In genomic region chr17:80307994-80308671, GRCh38 we compare ENCODE assay signal across 22 cellular contexts. TPM values are rescaled to one million over a fixed set of nuclear protein-coding genes. Genes with fewer than 3 reads are reported as not detected.
DNase-seq lines count a peak whose midpoint lies in the region; ATAC-seq, FAIRE-seq and TF ChIP-seq lines count a peak whose summit lies in the region.
"Had no signal": no experiment of that assay in that cellular context is flagged by ENCODE, and none has a peak within 500 bp of the region (broad histone marks: within the 10 kb centered on the region; RNA-seq: fewer than 3 reads in every experiment).

No MANE protein-coding gene starts in this region.

- H3K9me3 Mint-ChIP-seq in activated naive CD8-positive, alpha-beta T cell treated with anti-CD3 and anti-CD28 coated beads, Interleukin-2, amount 10 ng/mL, durations not matched to agents 7 days and 5 days, result no peaks in the 10 kb centered on the region
- H3K9me3 Mint-ChIP-seq in nephron progenitor cell, result peaks cover 33% of the 10 kb centered on the region

- H4K20me1 ChIP-seq in MM.1S (ENCODE audit: insufficient read depth, low read length), result no peaks in the 10 kb centered on the region

- H3K9me2 ChIP-seq in MM.1S (replicated peaks; ENCODE audit: insufficient read depth, low read length), result no peaks in the 10 kb centered on the region

- no peak for TF ChIP-seq CTCF in D721Med (IDR thresholded peaks at IDR 0.05; ENCODE audit: insufficient read depth, missing control alignments)
- no peak for TF ChIP-seq CTCF in nephron progenitor cell (IDR thresholded peaks at IDR 0.05)
- TF ChIP-seq CTCF in MM.1S (IDR thresholded peaks at IDR 0.05; ENCODE audit: low read length), result no peak

- no peak overlapping the region for H3K4me3 Mint-ChIP-seq in activated naive CD8-positive, alpha-beta T cell treated with anti-CD3 and anti-CD28 coated beads, Interleukin-2, amount 10 ng/mL, durations not matched to agents 7 days and 5 days
- H3K4me3 Mint-ChIP-seq in nephron progenitor cell, result no peak overlapping the region

- no peak overlapping the region for H3K4me2 ChIP-seq in MM.1S (ENCODE audit: low read depth, low read length)

- POLR2A ChIA-PET in activated naive CD8-positive, alpha-beta T cell treated with anti-CD3 and anti-CD28 coated beads, Interleukin-2, amount 10 ng/mL, durations not matched to agents 7 days and 5 days (lab: Charles Lee), result no interaction called here

- H3K4me3 ChIP-seq in MM.1S (ENCODE audit: low read length), result no peak overlapping the region
- H3K4me3 ChIP-seq: right atrium auricular region, tibial artery had no signal

- H3K9ac ChIP-seq in MM.1S (ENCODE audit: low read length), result no peak overlapping the region

- DNase-seq in D721Med (ENCODE audit: insufficient read length, low spot score), result peak; percentile 75
- peak; percentile 97 for DNase-seq in NCI-H82 (lab: John Stamatoyannopoulos, UW)
- DNase-seq in activated naive CD8-positive, alpha-beta T cell treated with anti-CD3 and anti-CD28 coated beads, Interleukin-2, amount 10 ng/mL, durations not matched to agents 7 days and 5 days, result peak; percentile 10
- no peak for DNase-seq in nephron progenitor cell
- no peak for DNase-seq in activated CD4-positive, CD25-positive, alpha-beta regulatory T cell (lab: John Stamatoyannopoulos, UW)
- no peak for DNase-seq in NCI-H2227 treated with DMSO at 0.1 percent for 48 hours (lab: John Stamatoyannopoulos, UW)
- DNase-seq in MM.1S, result no peak
- DNase-seq: activated CD4-positive, alpha-beta T cell treated with anti-CD3 and anti-CD28 coated beads for 1 hour; BE2C; dermis blood vessel endothelial cell; glutamatergic neuron; mammary epithelial cell; NCI-H2081 treated with DMSO at 0.1 percent for 48 hours; NCI-H774; RPMI8226; stimulated activated CD4-positive, alpha-beta T cell treated with anti-CD3 and anti-CD28 coated beads, Interleukin-2, amount 100 ng/mL, for 24 hours had no signal

- no peak overlapping the region for H2AFZ ChIP-seq in MM.1S (ENCODE audit: low read length)

- H3K79me2 ChIP-seq in MM.1S (ENCODE audit: low read length), result peaks cover 4% of the 10 kb centered on the region; the same call in 1 of the 2 replicates

- ATAC-seq in activated naive CD8-positive, alpha-beta T cell treated with anti-CD3 and anti-CD28 coated beads, Interleukin-2, amount 10 ng/mL, durations not matched to agents 7 days and 5 days (ENCODE audit: low read depth), result no peak

- H3K36me3 Mint-ChIP-seq in activated naive CD8-positive, alpha-beta T cell treated with anti-CD3 and anti-CD28 coated beads, Interleukin-2, amount 10 ng/mL, durations not matched to agents 7 days and 5 days, result peaks cover 76% of the 10 kb centered on the region
- H3K36me3 Mint-ChIP-seq in nephron progenitor cell (ENCODE audit: low read depth), result peaks cover 78% of the 10 kb centered on the region

- H3K27ac ChIP-seq in MM.1S (ENCODE audit: low read length), result no peak overlapping the region
- H3K27ac ChIP-seq: HL-60, right atrium auricular region, tibial artery had no signal

- H3K27ac Mint-ChIP-seq in activated naive CD8-positive, alpha-beta T cell treated with anti-CD3 and anti-CD28 coated beads, Interleukin-2, amount 10 ng/mL, durations not matched to agents 7 days and 5 days, result no peak overlapping the region
- peak overlapping the region; percentile 3 for H3K27ac Mint-ChIP-seq in nephron progenitor cell

- H3F3A ChIP-seq in MM.1S (ENCODE audit: insufficient read depth, low read length), result no peaks in the 10 kb centered on the region

- no peak for FAIRE-seq in D721Med (lab: Jason Lieb, UNC)
- FAIRE-seq: GM18507, H54 had no signal

- peaks cover 3% of the 10 kb centered on the region for H3K4me1 Mint-ChIP-seq in activated naive CD8-positive, alpha-beta T cell treated with anti-CD3 and anti-CD28 coated beads, Interleukin-2, amount 10 ng/mL, durations not matched to agents 7 days and 5 days
- H3K4me1 Mint-ChIP-seq in nephron progenitor cell, result peaks cover 14% of the 10 kb centered on the region

- no peaks in the 10 kb centered on the region for H3K27me3 Mint-ChIP-seq in activated naive CD8-positive, alpha-beta T cell treated with anti-CD3 and anti-CD28 coated beads, Interleukin-2, amount 10 ng/mL, durations not matched to agents 7 days and 5 days
- peaks cover 6% of the 10 kb centered on the region for H3K27me3 Mint-ChIP-seq in nephron progenitor cell (ENCODE audit: low read depth, poor library complexity)

- H3K9me3 ChIP-seq in MM.1S (replicated peaks; ENCODE audit: insufficient read depth, low read length), result no peaks in the 10 kb centered on the region
- H3K9me3 ChIP-seq: BE2C, neutrophil had no signal

- H3K27me3 ChIP-seq in MM.1S (replicated peaks; ENCODE audit: insufficient read depth, low read length), result no peaks in the 10 kb centered on the region
- H3K27me3 ChIP-seq: BE2C, neutrophil, right atrium auricular region, tibial artery had no signal

- peaks cover 9% of the 10 kb centered on the region; the same call in 1 of the 2 replicates for H3K36me3 ChIP-seq in MM.1S (replicated peaks; ENCODE audit: insufficient read depth, low read length)
- H3K36me3 ChIP-seq: BE2C had no signal

- no peaks in the 10 kb centered on the region for H3K4me1 ChIP-seq in MM.1S (ENCODE audit: low read length)
- H3K4me1 ChIP-seq: BE2C, right atrium auricular region, tibial artery had no signal

RNA-seq across cellular contexts. Expression of gene RNF213, which starts 47.5 kb away (rescaled TPM):
- 100 to 1,000 TPM; 488 TPM for total RNA-seq in activated naive CD8-positive, alpha-beta T cell treated with anti-CD3 and anti-CD28 coated beads, Interleukin-2, amount 10 ng/mL, durations not matched to agents 7 days and 5 days

Comparison
In these comparisons a context has a peak if more than half of its experiments do, and no peak if none do; other contexts are left out.
1. DNase-seq: peak in D721Med (single experiment), NCI-H82 (single experiment) and activated naive CD8-positive, alpha-beta T cell treated with anti-CD3 and anti-CD28 coated beads, Interleukin-2, amount 10 ng/mL, durations not matched to agents 7 days and 5 days (single experiment); none in nephron progenitor cell (single experiment), activated CD4-positive, CD25-positive, alpha-beta regulatory T cell (0 of 4), NCI-H2227 treated with DMSO at 0.1 percent for 48 hours (single experiment) and MM.1S (single experiment).